15 cellular contexts compared by ENCODE assay signal in genomic region chr3:142574665-142575064, GRCh38. TPM values are rescaled to one million over a fixed set of nuclear protein-coding genes. Genes with fewer than 3 reads are reported as not detected.
DNase-seq lines count a peak whose midpoint lies in the region; ATAC-seq and TF ChIP-seq lines count a peak whose summit lies in the region.
"Had no signal": no experiment of that assay in that cellular context is flagged by ENCODE, and none has a peak within 500 bp of the region (broad histone marks: within the 10 kb centered on the region; RNA-seq: fewer than 3 reads in every experiment).

No MANE protein-coding gene starts in this region.

- no peak for TF ChIP-seq CTCF in progenitor cell of endocrine pancreas (IDR thresholded peaks at IDR 0.05; ENCODE audit: unreplicated experiment)

- no peak for ATAC-seq in activated naive CD8-positive, alpha-beta T cell treated with anti-CD3 and anti-CD28 coated beads, Interleukin-2, amount 50 U/mL, for 24 hours
- ATAC-seq: psoas muscle had no signal

- H3K9me3 Mint-ChIP-seq in activated naive CD8-positive, alpha-beta T cell (ENCODE audit: low read depth), result no peaks in the 10 kb centered on the region
- H3K9me3 Mint-ChIP-seq in activated naive CD8-positive, alpha-beta T cell treated with anti-CD3 and anti-CD28 coated beads, Interleukin-2, amount 50 U/mL, for 24 hours, result no peaks in the 10 kb centered on the region
- no peaks in the 10 kb centered on the region for H3K9me3 Mint-ChIP-seq in activated T-helper 1 cell treated with anti-CD3 and anti-CD28 coated beads, Interleukin-12 subunit alpha, Interleukin-12 subunit beta, Interleukin-2, Interleukin-4 antibody, amounts not matched to agents 30 ng/mL and 10 ng/mL and 1 ng/mL, durations not matched to agents 14 hours and 24 hours and 36 hours
- H3K9me3 Mint-ChIP-seq in progenitor cell of endocrine pancreas (ENCODE audit: low read depth), result no peaks in the 10 kb centered on the region
- no peaks in the 10 kb centered on the region for H3K9me3 Mint-ChIP-seq in T-helper 2 cell treated with Interferon-gamma antibody and Interleukin-4, amounts not matched to agents 5 μg/mL and 100 μg/mL, for 36 hours

- H3K27ac Mint-ChIP-seq in activated naive CD8-positive, alpha-beta T cell, result peak overlapping the region; percentile 66
- H3K27ac Mint-ChIP-seq in activated naive CD8-positive, alpha-beta T cell treated with anti-CD3 and anti-CD28 coated beads, Interleukin-2, amount 50 U/mL, for 24 hours, result no peak overlapping the region
- peak overlapping the region; percentile 56 for H3K27ac Mint-ChIP-seq in activated T-helper 1 cell treated with anti-CD3 and anti-CD28 coated beads, Interleukin-12 subunit alpha, Interleukin-12 subunit beta, Interleukin-2, Interleukin-4 antibody, amounts not matched to agents 30 ng/mL and 10 ng/mL and 1 ng/mL, durations not matched to agents 14 hours and 24 hours and 36 hours
- peak overlapping the region; percentile 68 for H3K27ac Mint-ChIP-seq in progenitor cell of endocrine pancreas
- H3K27ac Mint-ChIP-seq in T-helper 2 cell treated with Interferon-gamma antibody and Interleukin-4, amounts not matched to agents 5 μg/mL and 100 μg/mL, for 36 hours, result no peak overlapping the region

- H3K4me3 Mint-ChIP-seq in activated naive CD8-positive, alpha-beta T cell, result peak overlapping the region; percentile 53
- H3K4me3 Mint-ChIP-seq in activated naive CD8-positive, alpha-beta T cell treated with anti-CD3 and anti-CD28 coated beads, Interleukin-2, amount 50 U/mL, for 24 hours, result no peak overlapping the region
- no peak overlapping the region for H3K4me3 Mint-ChIP-seq in activated T-helper 1 cell treated with anti-CD3 and anti-CD28 coated beads, Interleukin-12 subunit alpha, Interleukin-12 subunit beta, Interleukin-2, Interleukin-4 antibody, amounts not matched to agents 30 ng/mL and 10 ng/mL and 1 ng/mL, durations not matched to agents 14 hours and 24 hours and 36 hours
- no peak overlapping the region for H3K4me3 Mint-ChIP-seq in progenitor cell of endocrine pancreas (ENCODE audit: low read depth)
- H3K4me3 Mint-ChIP-seq in T-helper 2 cell treated with Interferon-gamma antibody and Interleukin-4, amounts not matched to agents 5 μg/mL and 100 μg/mL, for 36 hours, result no peak overlapping the region

- H3K27me3 Mint-ChIP-seq in activated naive CD8-positive, alpha-beta T cell, result no peaks in the 10 kb centered on the region
- no peaks in the 10 kb centered on the region for H3K27me3 Mint-ChIP-seq in activated naive CD8-positive, alpha-beta T cell treated with anti-CD3 and anti-CD28 coated beads, Interleukin-2, amount 50 U/mL, for 24 hours
- H3K27me3 Mint-ChIP-seq in activated T-helper 1 cell treated with anti-CD3 and anti-CD28 coated beads, Interleukin-12 subunit alpha, Interleukin-12 subunit beta, Interleukin-2, Interleukin-4 antibody, amounts not matched to agents 30 ng/mL and 10 ng/mL and 1 ng/mL, durations not matched to agents 14 hours and 24 hours and 36 hours (ENCODE audit: insufficient read depth), result no peaks in the 10 kb centered on the region
- H3K27me3 Mint-ChIP-seq in progenitor cell of endocrine pancreas, result no peaks in the 10 kb centered on the region
- no peaks in the 10 kb centered on the region for H3K27me3 Mint-ChIP-seq in T-helper 2 cell treated with Interferon-gamma antibody and Interleukin-4, amounts not matched to agents 5 μg/mL and 100 μg/mL, for 36 hours (ENCODE audit: low read depth)

- intact Hi-C loops in activated T-helper 1 cell treated with anti-CD3 and anti-CD28 coated beads, Interleukin-12 subunit alpha, Interleukin-12 subunit beta, Interleukin-2, Interleukin-4 antibody, amounts not matched to agents 30 ng/mL and 10 ng/mL and 1 ng/mL, durations not matched to agents 14 hours and 24 hours and 36 hours (cut with micrococcal nuclease), result loop anchor here (5.0 kb wide), 3 partner anchors 427 to 1262 kb away; partner anchors contain the start of gene TFDP2

- peaks cover 61% of the 10 kb centered on the region for H3K4me1 Mint-ChIP-seq in activated naive CD8-positive, alpha-beta T cell (ENCODE audit: low read depth)
- peaks cover 48% of the 10 kb centered on the region for H3K4me1 Mint-ChIP-seq in activated naive CD8-positive, alpha-beta T cell treated with anti-CD3 and anti-CD28 coated beads, Interleukin-2, amount 50 U/mL, for 24 hours
- peaks cover 40% of the 10 kb centered on the region for H3K4me1 Mint-ChIP-seq in activated T-helper 1 cell treated with anti-CD3 and anti-CD28 coated beads, Interleukin-12 subunit alpha, Interleukin-12 subunit beta, Interleukin-2, Interleukin-4 antibody, amounts not matched to agents 30 ng/mL and 10 ng/mL and 1 ng/mL, durations not matched to agents 14 hours and 24 hours and 36 hours (ENCODE audit: low read depth)
- peaks cover 13% of the 10 kb centered on the region for H3K4me1 Mint-ChIP-seq in progenitor cell of endocrine pancreas (ENCODE audit: low read depth)
- peaks cover 32% of the 10 kb centered on the region for H3K4me1 Mint-ChIP-seq in T-helper 2 cell treated with Interferon-gamma antibody and Interleukin-4, amounts not matched to agents 5 μg/mL and 100 μg/mL, for 36 hours (ENCODE audit: low read depth)

- no peak for DNase-seq in activated naive CD8-positive, alpha-beta T cell treated with anti-CD3 and anti-CD28 coated beads, Interleukin-2, amount 50 U/mL, for 24 hours
- DNase-seq in NCI-H1436 treated with DMSO at 0.1 percent for 48 hours (lab: John Stamatoyannopoulos, UW) (peak; percentile 67), progenitor cell of endocrine pancreas (ENCODE audit: low spot score, unreplicated experiment) (no peak), NCI-H526 treated with DMSO at 0.1 percent for 48 hours (lab: John Stamatoyannopoulos, UW) (no peak), retina (no peak)
- no peak for DNase-seq in activated T-helper 1 cell treated with anti-CD3 and anti-CD28 coated beads, Interleukin-12 subunit alpha, Interleukin-12 subunit beta, Interleukin-2, Interleukin-4 antibody, amounts not matched to agents 30 ng/mL and 10 ng/mL and 1 ng/mL, durations not matched to agents 14 hours and 24 hours and 36 hours (ENCODE audit: low spot score)
- DNase-seq in T-helper 2 cell treated with Interferon-gamma antibody and Interleukin-4, amounts not matched to agents 5 μg/mL and 100 μg/mL, for 36 hours (ENCODE audit: low spot score), result no peak
- DNase-seq: activated CD4-positive, alpha-beta T cell treated with anti-CD3 and anti-CD28 coated beads for 1 hour; DMS153; NCI-H1694; NCI-H510A; psoas muscle; RPMI8226; T-helper 1 cell had no signal

- peaks cover 6% of the 10 kb centered on the region for H3K36me3 Mint-ChIP-seq in activated naive CD8-positive, alpha-beta T cell
- H3K36me3 Mint-ChIP-seq in activated naive CD8-positive, alpha-beta T cell treated with anti-CD3 and anti-CD28 coated beads, Interleukin-2, amount 50 U/mL, for 24 hours (ENCODE audit: low read depth), result peaks cover 27% of the 10 kb centered on the region
- peaks cover 18% of the 10 kb centered on the region for H3K36me3 Mint-ChIP-seq in activated T-helper 1 cell treated with anti-CD3 and anti-CD28 coated beads, Interleukin-12 subunit alpha, Interleukin-12 subunit beta, Interleukin-2, Interleukin-4 antibody, amounts not matched to agents 30 ng/mL and 10 ng/mL and 1 ng/mL, durations not matched to agents 14 hours and 24 hours and 36 hours (ENCODE audit: low read depth)
- no peaks in the 10 kb centered on the region for H3K36me3 Mint-ChIP-seq in progenitor cell of endocrine pancreas (ENCODE audit: insufficient read depth)
- peaks cover 16% of the 10 kb centered on the region for H3K36me3 Mint-ChIP-seq in T-helper 2 cell treated with Interferon-gamma antibody and Interleukin-4, amounts not matched to agents 5 μg/mL and 100 μg/mL, for 36 hours (ENCODE audit: low read depth)

RNA-seq across cellular contexts. Expression of gene ATR, which starts 3.9 kb away (rescaled TPM):
- total RNA-seq in activated T-helper 1 cell treated with anti-CD3 and anti-CD28 coated beads, Interleukin-12 subunit alpha, Interleukin-12 subunit beta, Interleukin-2, Interleukin-4 antibody, amounts not matched to agents 30 ng/mL and 10 ng/mL and 1 ng/mL, durations not matched to agents 14 hours and 24 hours and 36 hours, result 27.0 and 35.5 TPM in 2 replicates
- 20.3 and 24.7 TPM in 2 replicates for total RNA-seq in progenitor cell of endocrine pancreas

RNA-seq across cellular contexts. Expression of gene PLS1, which starts 21.5 kb away (rescaled TPM):
- total RNA-seq in activated T-helper 1 cell treated with anti-CD3 and anti-CD28 coated beads, Interleukin-12 subunit alpha, Interleukin-12 subunit beta, Interleukin-2, Interleukin-4 antibody, amounts not matched to agents 30 ng/mL and 10 ng/mL and 1 ng/mL, durations not matched to agents 14 hours and 24 hours and 36 hours, result 4.4 and 4.8 TPM in 2 replicates
- total RNA-seq in progenitor cell of endocrine pancreas, result 15.7 and 16.0 TPM in 2 replicates

Comparison
In these comparisons a context has a peak if more than half of its experiments do, and no peak if none do; other contexts are left out.
1. H3K27ac Mint-ChIP-seq: peak in activated naive CD8-positive, alpha-beta T cell (single experiment), activated T-helper 1 cell treated with anti-CD3 and anti-CD28 coated beads, Interleukin-12 subunit alpha, Interleukin-12 subunit beta, Interleukin-2, Interleukin-4 antibody, amounts not matched to agents 30 ng/mL and 10 ng/mL and 1 ng/mL, durations not matched to agents 14 hours and 24 hours and 36 hours (single experiment) and progenitor cell of endocrine pancreas (single experiment); none in activated naive CD8-positive, alpha-beta T cell treated with anti-CD3 and anti-CD28 coated beads, Interleukin-2, amount 50 U/mL, for 24 hours (single experiment) and T-helper 2 cell treated with Interferon-gamma antibody and Interleukin-4, amounts not matched to agents 5 μg/mL and 100 μg/mL, for 36 hours (single experiment).